ENCODE assay signal across 1 cellular context in the genomic region with DNA sequence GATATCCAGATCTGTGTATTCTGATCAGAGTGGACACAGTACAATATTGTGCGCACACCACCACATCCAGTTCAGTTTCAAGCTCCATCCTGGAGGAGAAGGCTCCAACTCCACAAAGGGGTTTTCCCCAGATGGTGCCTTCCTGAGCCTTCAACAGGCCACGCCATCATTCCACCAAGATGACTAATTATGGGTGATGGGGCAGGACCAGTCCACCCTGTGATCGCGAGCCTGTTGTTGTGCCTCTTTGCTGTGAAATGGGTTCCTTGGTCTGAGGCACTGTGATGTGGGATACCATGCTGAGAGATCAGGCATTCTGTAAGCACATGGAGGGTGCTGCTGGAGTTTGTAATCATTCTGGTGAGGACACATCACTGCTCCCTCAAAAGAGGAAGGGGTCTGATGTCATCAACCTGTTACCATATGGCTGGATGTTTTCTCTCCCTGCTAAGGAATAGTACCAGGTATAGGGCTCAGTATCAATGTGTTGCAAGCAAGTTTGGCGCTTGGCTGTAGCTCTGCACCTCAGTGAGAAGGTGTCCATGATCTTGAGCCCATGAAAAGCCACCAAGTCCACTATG.
TF ChIP-seq lines count a peak whose summit lies in the region.

No MANE protein-coding gene starts in this region.

TF ChIP-seq in K562, 482 proteins besides CTCF, POLR2A, EP300 and RAD21:
- TF ChIP-seq MTF1 (CRISPR knock-in tag; IDR thresholded peaks at IDR 0.05; ENCODE audit: borderline replicate concordance), result no peak
- peak; percentile 61; the same call in 1 of the 2 replicates for TF ChIP-seq SPI1 (IDR thresholded peaks at IDR 0.05; ENCODE audit: borderline replicate concordance, low read depth, low read length)
